In the genomic region with DNA sequence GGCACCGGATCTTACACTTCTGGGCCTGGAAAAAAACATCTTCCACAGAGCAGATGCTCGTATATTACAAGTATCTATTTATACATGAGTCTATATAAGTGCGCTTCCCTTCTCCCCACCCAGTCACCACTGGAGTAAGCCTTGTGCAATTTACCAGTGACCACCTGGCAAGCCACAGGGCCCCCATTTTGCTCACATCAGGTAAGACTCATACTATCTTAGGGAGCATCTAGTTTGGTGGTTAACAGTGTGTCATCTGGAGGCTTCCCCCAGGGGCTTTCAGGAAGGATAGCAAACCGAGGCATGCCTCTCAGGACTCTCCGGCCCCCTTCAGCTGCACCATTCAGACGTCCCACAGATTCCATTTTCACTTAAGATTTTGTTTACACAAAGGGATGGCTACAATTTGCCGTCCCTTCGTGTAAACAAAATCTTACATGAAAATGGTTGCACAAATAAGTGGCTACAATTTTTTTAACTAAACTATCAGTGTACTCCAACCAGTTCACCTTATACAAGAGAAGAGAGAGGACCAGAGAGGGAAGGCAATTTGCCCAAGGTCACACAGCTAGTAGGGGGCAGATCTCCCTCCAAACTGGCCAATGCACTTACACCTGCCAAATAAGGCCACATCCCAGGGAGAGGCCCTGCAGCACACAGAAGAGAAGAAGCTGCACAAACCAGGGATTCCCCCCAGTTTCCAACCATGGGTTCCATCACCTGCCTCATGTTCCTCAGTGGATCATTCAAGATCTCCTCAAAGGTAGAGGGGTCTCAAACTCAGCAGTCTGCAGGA, we compare ENCODE assay signal across 17 cellular contexts.
"Had no signal": no experiment of that assay in that cellular context is flagged by ENCODE, and none has a peak within 500 bp of the region (broad histone marks: within the 10 kb centered on the region; RNA-seq: fewer than 3 reads in every experiment).

No MANE protein-coding gene starts in this region.

- ATAC-seq: activated CD4-positive, CD25-positive, alpha-beta regulatory T cell treated with anti-CD3 and anti-CD28 coated beads, Interleukin-2, amount 50 U/mL, for 24 hours; body of pancreas; effector memory CD8-positive, alpha-beta T cell; left ventricle myocardium superior; right cardiac atrium; T-cell had no signal

- H3K36me3 ChIP-seq: suprapubic skin, upper lobe of left lung had no signal

- H3K27ac ChIP-seq: body of pancreas, suprapubic skin, upper lobe of left lung had no signal

- H3K27me3 ChIP-seq: body of pancreas, suprapubic skin, upper lobe of left lung had no signal

- DNase-seq: activated CD4-positive, alpha-beta T cell treated with anti-CD3 and anti-CD28 coated beads, Interleukin-2, amount 50 U/mL, for 1 hour; activated CD8-positive, alpha-beta memory T cell treated with anti-CD3 and anti-CD28 coated beads for 24 hours; activated gamma-delta T cell treated with Interleukin-2 at 50 U/mL for 16 hours; amniotic stem cell; body of pancreas; cortex of kidney; effector memory CD8-positive, alpha-beta T cell; left ventricle myocardium superior; mesendoderm; occipital lobe; right cardiac atrium; T-cell; T1000; upper lobe of left lung had no signal

- H3K4me3 ChIP-seq: body of pancreas, skin epidermis, suprapubic skin, upper lobe of left lung had no signal

- H3K9me3 ChIP-seq: body of pancreas, suprapubic skin had no signal
